In genomic region chr14:74543771-74544170, GRCh38 we compare ENCODE assay signal across 17 cellular contexts. TPM values are rescaled to one million over a fixed set of nuclear protein-coding genes. Genes with fewer than 3 reads are reported as not detected.
DNase-seq lines count a peak whose midpoint lies in the region; ATAC-seq and TF ChIP-seq lines count a peak whose summit lies in the region.
"Had no signal": no experiment of that assay in that cellular context is flagged by ENCODE, and none has a peak within 500 bp of the region (broad histone marks: within the 10 kb centered on the region; RNA-seq: fewer than 3 reads in every experiment).

No MANE protein-coding gene starts in this region.

- H3K27ac Mint-ChIP-seq in natural killer cell treated with Interleukin-12 subunit alpha and Interleukin-12 subunit beta and Interleukin-15 and Interleukin-18, amount 100 ng/mL, for 72 hours = no peak overlapping the region
- H3K27ac Mint-ChIP-seq in natural killer cell = no peak overlapping the region
- H3K27ac Mint-ChIP-seq: B cell; CD4-positive, CD25-positive, alpha-beta regulatory T cell; CD8-positive, alpha-beta T cell had no signal

- peaks cover 0 to 6% of the 10 kb centered on the region in 2 donors for H3K4me1 ChIP-seq in aorta (ENCODE audit: control insufficient read depth in 1 of 2, insufficient read depth in 2 of 2, low read length in 2 of 2)
- H3K4me1 ChIP-seq: Caco-2, HAP-1 had no signal

- peaks cover 4 to 6% of the 10 kb centered on the region in 2 donors for H3K36me3 ChIP-seq in aorta (ENCODE audit: control insufficient read depth in 1 of 2, insufficient read depth in 2 of 2, low read length in 1 of 2)
- H3K36me3 ChIP-seq: BLaER1, HAP-1 had no signal

- H3K9me3 ChIP-seq in aorta (ENCODE audit: control insufficient read depth, low read length) = no peaks in the 10 kb centered on the region
- H3K9me3 ChIP-seq: BLaER1, Caco-2, HAP-1 had no signal

- no peaks in the 10 kb centered on the region for H3K4me1 Mint-ChIP-seq in natural killer cell treated with Interleukin-12 subunit alpha and Interleukin-12 subunit beta and Interleukin-15 and Interleukin-18, amount 100 ng/mL, for 72 hours (ENCODE audit: low read depth in 2 of 2)
- no peaks in the 10 kb centered on the region for H3K4me1 Mint-ChIP-seq in natural killer cell
- H3K4me1 Mint-ChIP-seq: B cell; CD4-positive, CD25-positive, alpha-beta regulatory T cell had no signal

- no peak for ATAC-seq in natural killer cell treated with Interleukin-12 subunit alpha and Interleukin-12 subunit beta and Interleukin-15 and Interleukin-18, amount 100 ng/mL, for 72 hours
- ATAC-seq in natural killer cell (no peak), aorta (ENCODE audit: low FRiP score) (no peak)
- ATAC-seq: CD8-positive, alpha-beta T cell had no signal

- intact Hi-C loops in natural killer cell (cut with micrococcal nuclease) = no loop called here
- intact Hi-C loops in posterior vena cava (cut with DNase I) = no loop called here
- intact Hi-C loops in aorta (cut with DNase I) = no loop called here

- no peak overlapping the region for H3K4me3 Mint-ChIP-seq in natural killer cell treated with Interleukin-12 subunit alpha and Interleukin-12 subunit beta and Interleukin-15 and Interleukin-18, amount 100 ng/mL, for 72 hours
- H3K4me3 Mint-ChIP-seq in natural killer cell = no peak overlapping the region
- H3K4me3 Mint-ChIP-seq: B cell; CD4-positive, CD25-positive, alpha-beta regulatory T cell; CD8-positive, alpha-beta T cell had no signal

- no peaks in the 10 kb centered on the region for H3K27me3 ChIP-seq in aorta (ENCODE audit: control insufficient read depth in 1 of 2, insufficient read depth in 2 of 2, low read length in 1 of 2)
- H3K27me3 ChIP-seq: BLaER1 had no signal

- peak; percentile 50 for DNase-seq in natural killer cell treated with Interleukin-12 subunit alpha and Interleukin-12 subunit beta and Interleukin-15 and Interleukin-18, amount 100 ng/mL, for 72 hours (ENCODE audit: low spot score)
- DNase-seq in natural killer cell = no peak
- peak; percentile 55 for DNase-seq in posterior vena cava (ENCODE audit: low spot score)
- peak; percentile 34 to 35 for DNase-seq in aorta
- DNase-seq in T-helper 2 cell = no peak
- DNase-seq in NCI-H1436 treated with DMSO at 0.1 percent for 48 hours (lab: John Stamatoyannopoulos, UW) = no peak
- DNase-seq: Caco-2; CD4-positive, CD25-positive, alpha-beta regulatory T cell; CD8-positive, alpha-beta T cell; DMS153; DND-41; GOT3 had no signal

- H3K9me3 Mint-ChIP-seq in natural killer cell treated with Interleukin-12 subunit alpha and Interleukin-12 subunit beta and Interleukin-15 and Interleukin-18, amount 100 ng/mL, for 72 hours = no peaks in the 10 kb centered on the region
- no peaks in the 10 kb centered on the region for H3K9me3 Mint-ChIP-seq in natural killer cell
- H3K9me3 Mint-ChIP-seq: CD8-positive, alpha-beta T cell had no signal

- H3K27ac ChIP-seq in aorta (ENCODE audit: low read depth in 1 of 2, low read length in 2 of 2) = no peak overlapping the region
- H3K27ac ChIP-seq: 22Rv1, BLaER1, C4-2B had no signal

- H3K36me3 Mint-ChIP-seq in natural killer cell treated with Interleukin-12 subunit alpha and Interleukin-12 subunit beta and Interleukin-15 and Interleukin-18, amount 100 ng/mL, for 72 hours = no peaks in the 10 kb centered on the region
- H3K36me3 Mint-ChIP-seq in natural killer cell = no peaks in the 10 kb centered on the region
- H3K36me3 Mint-ChIP-seq: CD4-positive, CD25-positive, alpha-beta regulatory T cell; CD8-positive, alpha-beta T cell had no signal

- H3K27me3 Mint-ChIP-seq in natural killer cell treated with Interleukin-12 subunit alpha and Interleukin-12 subunit beta and Interleukin-15 and Interleukin-18, amount 100 ng/mL, for 72 hours = peaks cover 0 to 5% of the 10 kb centered on the region in 2 donors
- peaks cover 6 to 9% of the 10 kb centered on the region in 2 donors for H3K27me3 Mint-ChIP-seq in natural killer cell (ENCODE audit: low read depth in 2 of 2)

- TF ChIP-seq CTCF in natural killer cell (IDR thresholded peaks at IDR 0.05) = no peak

- no peak overlapping the region for H3K4me3 ChIP-seq in aorta (ENCODE audit: low read length in 2 of 2)
- H3K4me3 ChIP-seq: BLaER1, HAP-1 had no signal

- 88 to 91% methylated on average over 3 of the region's 3 CpGs for WGBS in aorta, 2 donors

RNA-seq across cellular contexts. Expression of gene ISCA2, which starts 50.2 kb away (rescaled TPM):
- 10 to 100 TPM; 20.6 to 22.8 TPM for total RNA-seq in natural killer cell treated with Interleukin-12 subunit alpha and Interleukin-12 subunit beta and Interleukin-15 and Interleukin-18, amount 100 ng/mL, for 72 hours
- total RNA-seq in natural killer cell (10 to 100 TPM; 12.0 to 18.2 (median 15.3) TPM), posterior vena cava (10 to 100 TPM in 1 of 2 donors, 1 to 10 TPM in 1; 9.3 to 12.9 TPM), aorta (10 to 100 TPM; 12.9 to 15.9 TPM)
- polyA plus RNA-seq in aorta = 10 to 100 TPM; 14.5 TPM

RNA-seq across cellular contexts. Expression of gene NPC2, which starts 50.7 kb away (rescaled TPM):
- total RNA-seq in natural killer cell treated with Interleukin-12 subunit alpha and Interleukin-12 subunit beta and Interleukin-15 and Interleukin-18, amount 100 ng/mL, for 72 hours = 10 to 100 TPM; 12.7 to 24.8 TPM
- total RNA-seq in natural killer cell (10 to 100 TPM; 33.2 to 53.6 (median 33.5) TPM), posterior vena cava (100 to 1,000 TPM; 147 to 224 TPM), aorta (100 to 1,000 TPM; 204 to 277 TPM)
- 100 to 1,000 TPM; 245 to 389 TPM for polyA plus RNA-seq in aorta

Comparison
In these comparisons a context has a peak if more than half of its experiments do, and no peak if none do; other contexts are left out.
1. DNase-seq: peak in natural killer cell treated with Interleukin-12 subunit alpha and Interleukin-12 subunit beta and Interleukin-15 and Interleukin-18, amount 100 ng/mL, for 72 hours (single experiment), posterior vena cava (single experiment) and aorta (2 of 2); none in natural killer cell (single experiment), T-helper 2 cell (0 of 5) and NCI-H1436 treated with DMSO at 0.1 percent for 48 hours (single experiment).